9 cellular contexts compared by ENCODE assay signal in genomic region chr3:194322701-194323174, GRCh38. TPM values are rescaled to one million over a fixed set of nuclear protein-coding genes. Genes with fewer than 3 reads are reported as not detected.
DNase-seq lines count a peak whose midpoint lies in the region; FAIRE-seq and TF ChIP-seq lines count a peak whose summit lies in the region.
"Had no signal": no experiment of that assay in that cellular context is flagged by ENCODE, and none has a peak within 500 bp of the region (broad histone marks: within the 10 kb centered on the region; RNA-seq: fewer than 3 reads in every experiment).

No MANE protein-coding gene starts in this region.

- CTCF ChIA-PET in CD4-positive, alpha-beta memory T cell (lab: Charles Lee; ENCODE audit: partially characterized antibody): no interaction called here

- peak; percentile 40 for TF ChIP-seq POLR2A in prostate gland (IDR thresholded peaks at IDR 0.05)

- no peaks in the 10 kb centered on the region for H3K36me3 ChIP-seq in brain microvascular endothelial cell (replicated peaks)
- no peaks in the 10 kb centered on the region for H3K36me3 ChIP-seq in prostate gland
- H3K36me3 ChIP-seq in CD4-positive, alpha-beta memory T cell (ENCODE audit: insufficient read depth, low read length): no peaks in the 10 kb centered on the region
- H3K36me3 ChIP-seq: BE2C had no signal

- intact Hi-C loops in prostate gland (cut with DNase I): no loop called here
- intact Hi-C loops in CD4-positive, alpha-beta memory T cell (cut with micrococcal nuclease): no loop called here

- peaks cover 0 to 3% of the 10 kb centered on the region in 2 donors for H3K36me3 Mint-ChIP-seq in CD4-positive, alpha-beta memory T cell

- no peaks in the 10 kb centered on the region for H3K9me3 ChIP-seq in prostate gland
- peaks cover 0 to 8% of the 10 kb centered on the region in 2 donors for H3K9me3 ChIP-seq in CD4-positive, alpha-beta memory T cell (ENCODE audit: control insufficient read depth in 1 of 2, low read length in 2 of 2)

- TF ChIP-seq CTCF in brain microvascular endothelial cell (IDR thresholded peaks at IDR 0.05; ENCODE audit: low read depth, low read length, missing control alignments): no peak
- TF ChIP-seq CTCF in prostate gland (IDR thresholded peaks at IDR 0.05): no peak

- peaks cover 0 to 5% of the 10 kb centered on the region in 2 donors for H3K27me3 Mint-ChIP-seq in CD4-positive, alpha-beta memory T cell

- in situ Hi-C loops in brain microvascular endothelial cell (cut with HindIII; ENCODE audit: low pct_ligation_motif_present, low sequenced_read_pairs): loop anchor here (25.0 kb wide), 1 partner anchor 560 kb away; no protein-coding TSS in a partner anchor

- H3K4me1 ChIP-seq in prostate gland (replicated peaks): no peaks in the 10 kb centered on the region
- peaks cover 9% of the 10 kb centered on the region for H3K4me1 ChIP-seq in CD4-positive, alpha-beta memory T cell (ENCODE audit: insufficient read depth, low read length)

- H3K27ac ChIP-seq in brain microvascular endothelial cell: no peak overlapping the region
- H3K27ac ChIP-seq in prostate gland: no peak overlapping the region
- no peak overlapping the region for H3K27ac ChIP-seq in CD4-positive, alpha-beta memory T cell (ENCODE audit: low read depth, low read length)

- peak overlapping the region in 1 of 7 donors; percentile 36 for H3K27ac Mint-ChIP-seq in CD4-positive, alpha-beta memory T cell

- 80% methylated on average over 17 of the region's 17 CpGs for WGBS in prostate gland

- peaks cover 0 to 8% (median under 1%) of the 10 kb centered on the region in 4 donors for H3K4me1 Mint-ChIP-seq in CD4-positive, alpha-beta memory T cell

- peak overlapping the region in 2 of 8 donors; percentile 2 to 47 for H3K4me3 Mint-ChIP-seq in CD4-positive, alpha-beta memory T cell

- peaks cover 23% of the 10 kb centered on the region for H3K27me3 ChIP-seq in brain microvascular endothelial cell (replicated peaks)
- H3K27me3 ChIP-seq in prostate gland (replicated peaks; ENCODE audit: insufficient read depth): no peaks in the 10 kb centered on the region
- no peaks in the 10 kb centered on the region for H3K27me3 ChIP-seq in CD4-positive, alpha-beta memory T cell (ENCODE audit: insufficient read depth, low read length)
- H3K27me3 ChIP-seq: BE2C had no signal

- no peak overlapping the region for H3K4me3 ChIP-seq in brain microvascular endothelial cell (ENCODE audit: low read depth, low read length)
- H3K4me3 ChIP-seq in prostate gland: no peak overlapping the region
- H3K4me3 ChIP-seq in CD4-positive, alpha-beta memory T cell (ENCODE audit: low read length in 2 of 2): no peak overlapping the region

- FAIRE-seq in HTR-8/SVneo (lab: Jason Lieb, UNC): peak; percentile 92

- POLR2A ChIA-PET in CD4-positive, alpha-beta memory T cell (lab: Charles Lee; ENCODE audit: partially characterized antibody): no interaction called here

- DNase-seq in NCI-H82 (lab: John Stamatoyannopoulos, UW) (peak; percentile 63), NCI-H82 treated with DMSO at 0.1 percent for 48 hours (lab: John Stamatoyannopoulos, UW; ENCODE audit: unreplicated experiment) (no peak), HTR-8/SVneo (ENCODE audit: insufficient read length, low spot score) (peak; percentile 81), brain microvascular endothelial cell (peak; percentile 48), prostate gland (ENCODE audit: low spot score) (no peak), HuH-7.5 (ENCODE audit: low spot score) (no peak)
- DNase-seq in activated CD8-positive, alpha-beta memory T cell treated with anti-CD3 and anti-CD28 coated beads, Interleukin-2, amount 50 U/mL, for 48 hours: no peak
- DNase-seq in CD4-positive, alpha-beta memory T cell: no peak
- DNase-seq: BE2C had no signal

- H3K9me3 Mint-ChIP-seq in CD4-positive, alpha-beta memory T cell: peaks cover 2 to 11% (median 6%) of the 10 kb centered on the region in 8 donors

RNA-seq across cellular contexts. Expression of gene CPN2, which starts 28.4 kb away (rescaled TPM):
- total RNA-seq in prostate gland: 1 to 10 TPM in 1 of 2 donors, not detected in 1; 1.3 TPM
- not detected for total RNA-seq in CD4-positive, alpha-beta memory T cell
- polyA plus RNA-seq in CD4-positive, alpha-beta memory T cell: not detected

RNA-seq across cellular contexts. Expression of gene LRRC15, which starts 46.8 kb away (rescaled TPM):
- 1 to 10 TPM in 1 of 2 donors, not detected in 1; 1.1 TPM for total RNA-seq in prostate gland
- total RNA-seq in CD4-positive, alpha-beta memory T cell: not detected
- not detected for polyA plus RNA-seq in CD4-positive, alpha-beta memory T cell

Comparison
In these comparisons a context has a peak if more than half of its experiments do, and no peak if none do; other contexts are left out.
1. DNase-seq: peak in NCI-H82 (single experiment), HTR-8/SVneo (single experiment) and brain microvascular endothelial cell (single experiment); none in NCI-H82 treated with DMSO at 0.1 percent for 48 hours (single experiment), prostate gland (single experiment), HuH-7.5 (single experiment), activated CD8-positive, alpha-beta memory T cell treated with anti-CD3 and anti-CD28 coated beads, Interleukin-2, amount 50 U/mL, for 48 hours (single experiment) and CD4-positive, alpha-beta memory T cell (0 of 5).